In genomic region chr20:31569163-31570020, GRCh38 we compare ENCODE assay signal across 8 cellular contexts. TPM values are rescaled to one million over a fixed set of nuclear protein-coding genes. Genes with fewer than 3 reads are reported as not detected.
A peak's percentile ranks its signal among the peaks of the same experiment; 100 is the strongest.
DNase-seq lines count a peak whose midpoint lies in the region; ATAC-seq, FAIRE-seq and TF ChIP-seq lines count a peak whose summit lies in the region.

No MANE protein-coding gene starts in this region.

- WGBS in A549 (ENCODE audit: missing lambda C conversion rate): 15% methylated on average over 10 of the region's 10 CpGs
- 31% methylated on average over 10 of the region's 10 CpGs for WGBS in esophagus, 2 donors

- TF ChIP-seq CTCF in A549 (IDR thresholded peaks at IDR 0.05) (peak; percentile 78), neural progenitor cell (IDR thresholded peaks at IDR 0.05) (peak; percentile 85), thoracic aorta (IDR thresholded peaks at IDR 0.05) (peak; percentile 85)

- H3K9ac ChIP-seq in neural progenitor cell: no peak overlapping the region

- H3K9me3 ChIP-seq in A549 (no peaks in the 10 kb centered on the region), esophagus (ENCODE audit: control insufficient read depth in 2 of 2, insufficient read depth in 1 of 2, low read depth in 1 of 2, low read length in 1 of 2) (no peaks in the 10 kb centered on the region), neural progenitor cell (ENCODE audit: low read depth) (no peaks in the 10 kb centered on the region), thoracic aorta (no peaks in the 10 kb centered on the region)

- H3K4me3 ChIP-seq in A549: no peak overlapping the region
- no peak overlapping the region for H3K4me3 ChIP-seq in esophagus (ENCODE audit: low read depth in 1 of 2, low read length in 2 of 2)
- no peak overlapping the region for H3K4me3 ChIP-seq in neural progenitor cell
- no peak overlapping the region for H3K4me3 ChIP-seq in thoracic aorta

- no peak for TF ChIP-seq POLR2A in A549 (IDR thresholded peaks at IDR 0.05; ENCODE audit: low read length)

- no peaks in the 10 kb centered on the region for H3K79me2 ChIP-seq in neural progenitor cell (ENCODE audit: low read depth)

- peaks cover 3% of the 10 kb centered on the region for H3K27me3 Mint-ChIP-seq in neural progenitor cell (ENCODE audit: insufficient read depth, low read depth)

- CTCF ChIA-PET in A549 (lab: Yijun Ruan, JAX): interaction anchor here (0.8 to 28.4 kb wide), 20 partner anchors 9 to 163 kb away, joined by 3 to 903 read pairs (median 4); partner anchors contain the start of genes BCL2L1, HM13 and ID1

- FAIRE-seq in A549 (lab: Jason Lieb, UNC): no peak
- FAIRE-seq in GM18507 (lab: Jason Lieb, UNC): peak; percentile 41

- ATAC-seq in A549 (peak; percentile 32 to 61; a peak in 4 of 6 replicates), thoracic aorta (ENCODE audit: insufficient number of reproducible peaks, low FRiP score, low read depth) (no peak)

- H3K27ac ChIP-seq in A549 (peak overlapping the region; percentile 93 to 99), esophagus (ENCODE audit: low read depth in 2 of 2, low read length in 1 of 2) (peak overlapping the region; percentile 69 to 83), neural progenitor cell (no peak overlapping the region), thoracic aorta (peak overlapping the region; percentile 89 to 96)

- no peaks in the 10 kb centered on the region for H3K27me3 ChIP-seq in esophagus (ENCODE audit: control insufficient read depth in 1 of 2, insufficient read depth in 2 of 2, low read length in 2 of 2)
- no peaks in the 10 kb centered on the region for H3K27me3 ChIP-seq in neural progenitor cell
- no peaks in the 10 kb centered on the region for H3K27me3 ChIP-seq in thoracic aorta (replicated peaks; ENCODE audit: insufficient read depth)

- DNase-seq in A549 (ENCODE audit: low read depth in 1 of 2, low spot score in 1 of 2) (peak in 1 of 2 experiments; percentile 64), GM18507 (ENCODE audit: extremely low spot score, insufficient read length, low read depth) (no peak), NCI-H774 (lab: John Stamatoyannopoulos, UW) (peak; percentile 9), activated T-cell treated with anti-CD3 and anti-CD28 coated beads for 48 hours (ENCODE audit: low read depth) (peak; percentile 49), neural progenitor cell (ENCODE audit: low spot score) (peak; percentile 65), thoracic aorta (ENCODE audit: low spot score) (no peak), HCEC 1CT (no peak)

- H3K4me1 ChIP-seq in A549 (peaks cover 78% of the 10 kb centered on the region), esophagus (ENCODE audit: control insufficient read depth in 2 of 2, insufficient read depth in 2 of 2, low read length in 1 of 2) (peaks cover 2 to 24% of the 10 kb centered on the region in 2 donors), neural progenitor cell (peaks cover 6% of the 10 kb centered on the region), thoracic aorta (ENCODE audit: control insufficient read depth in 1 of 2, low read depth in 2 of 2) (peaks cover 13 to 46% of the 10 kb centered on the region in 2 donors)

- H3K4me3 Mint-ChIP-seq in neural progenitor cell: peak overlapping the region; percentile 38

- H3K9me3 Mint-ChIP-seq in neural progenitor cell: no peaks in the 10 kb centered on the region

- POLR2A ChIA-PET in A549 (lab: Yijun Ruan, JAX): interaction anchor here (1.5 to 7.0 kb wide), 5 partner anchors 8 to 42 kb away, joined by 5 to 113 read pairs (median 8); partner anchors contain the start of gene ID1

- H3K4me1 Mint-ChIP-seq in neural progenitor cell: peaks cover 44% of the 10 kb centered on the region

- no peaks in the 10 kb centered on the region for H4K20me1 ChIP-seq in neural progenitor cell (ENCODE audit: low read depth)

- H2AFZ ChIP-seq in neural progenitor cell (replicated peaks): no peak overlapping the region

- H3K36me3 Mint-ChIP-seq in neural progenitor cell: peaks cover 7% of the 10 kb centered on the region

- TF ChIP-seq RAD21 in A549 (conservative IDR thresholded peaks at IDR 0.05 in 1 of 2, IDR thresholded peaks at IDR 0.05 in 1 of 2): peak; percentile 65 to 70

- peak overlapping the region; percentile 60 for H3K27ac Mint-ChIP-seq in neural progenitor cell

- TF ChIP-seq EP300 in A549 (IDR thresholded peaks at IDR 0.05): no peak

- peaks cover 0 to 11% of the 10 kb centered on the region in 2 donors for H3K36me3 ChIP-seq in esophagus (ENCODE audit: control insufficient read depth in 2 of 2, insufficient read depth in 2 of 2, low read length in 1 of 2)
- H3K36me3 ChIP-seq in neural progenitor cell: no peaks in the 10 kb centered on the region
- peaks cover 3% of the 10 kb centered on the region for H3K36me3 ChIP-seq in thoracic aorta

- H3K4me2 ChIP-seq in A549 (peak overlapping the region; percentile 9), neural progenitor cell (no peak overlapping the region)

- H3F3A ChIP-seq in neural progenitor cell (ENCODE audit: low read depth): peaks cover 29% of the 10 kb centered on the region

TF ChIP-seq in A549, 52 proteins besides CTCF, POLR2A, EP300 and RAD21:
- TF ChIP-seq HOXB5 (CRISPR knock-in tag; IDR thresholded peaks at IDR 0.05) (0 out of 2 replicates have a peak, but pooled peaks have one; percentile 19), SMC3 (IDR thresholded peaks at IDR 0.05) (peak; percentile 72), ZC3H11A (IDR thresholded peaks at IDR 0.05) (no peak), ESRRA (IDR thresholded peaks at IDR 0.05; ENCODE audit: borderline replicate concordance, low read length) (peak; percentile 55; the same call in 1 of the 2 replicates), EHF (CRISPR knock-in tag; IDR thresholded peaks at IDR 0.05) (peak; percentile 68; the same call in 1 of the 2 replicates), JUN (IDR thresholded peaks at IDR 0.05) (peak in 1 of 2 experiments; percentile 30; a peak in 1 of 5 replicates), ZFP36 (IDR thresholded peaks at IDR 0.05; ENCODE audit: borderline replicate concordance, partially characterized antibody) (no peak), HOXA7 (CRISPR knock-in tag; IDR thresholded peaks at IDR 0.05) (peak; percentile 9; the same call in 1 of the 2 replicates), ELK1 (IDR thresholded peaks at IDR 0.05; ENCODE audit: low read depth, low read length) (no peak), ZSCAN20 (CRISPR knock-in tag; IDR thresholded peaks at IDR 0.05) (0 out of 2 replicates have a peak, but pooled peaks have one; percentile 25), HOXB13 (CRISPR knock-in tag; IDR thresholded peaks at IDR 0.05; ENCODE audit: low read depth) (0 out of 2 replicates have a peak, but pooled peaks have one; percentile 66), USF2 (IDR thresholded peaks at IDR 0.05) (no peak), MAX (IDR thresholded peaks at IDR 0.05) (peak; percentile 36; the same call in 1 of the 2 replicates)

RNA-seq across cellular contexts. Expression of gene ID1, which starts 35.7 kb away (rescaled TPM):
- polyA plus RNA-seq in A549 (2011; rRNA removed): 237 and 250 TPM in 2 replicates
- polyA plus RNA-seq in A549 (2012; cell fraction: cytosol; rRNA removed): 951 and 1,146 TPM in 2 replicates
- 1,622 and 2,122 TPM in 2 replicates for polyA plus RNA-seq in A549 (2012; cell fraction: nucleus; rRNA removed)
- polyA plus RNA-seq in A549 (2017; fragmentation: RNase III; extraction: RNeasy Plus Mini Kit Qiagen cat#74134 plus additional on column Dnase treatment): 257 to 432 TPM (median 387 TPM) in 3 replicates
- polyA minus RNA-seq in A549 (2011; rRNA and poly(A)+ RNA removed): 188 and 250 TPM in 2 replicates
- polyA plus RNA-seq in esophagus: 100 to 1,000 TPM; 158 to 489 TPM
- 80.8 and 133 TPM in 2 replicates for total RNA-seq in neural progenitor cell (ENCODE audit: low replicate concordance)
- total RNA-seq in thoracic aorta: 100 to 1,000 TPM; 310 to 944 TPM

RNA-seq across cellular contexts. Expression of gene HM13, which starts 55.1 kb away (rescaled TPM):
- polyA plus RNA-seq in A549 (2011; rRNA removed): 164 and 229 TPM in 2 replicates
- 140 and 200 TPM in 2 replicates for polyA plus RNA-seq in A549 (2012; cell fraction: cytosol; rRNA removed)
- 247 and 368 TPM in 2 replicates for polyA plus RNA-seq in A549 (2012; cell fraction: nucleus; rRNA removed)
- 167 to 178 TPM (median 178 TPM) in 3 replicates for polyA plus RNA-seq in A549 (2017; fragmentation: RNase III; extraction: RNeasy Plus Mini Kit Qiagen cat#74134 plus additional on column Dnase treatment)
- 177 and 217 TPM in 2 replicates for polyA minus RNA-seq in A549 (2011; rRNA and poly(A)+ RNA removed)
- 100 to 1,000 TPM; 167 to 272 TPM for polyA plus RNA-seq in esophagus
- 46.2 and 81.5 TPM in 2 replicates for total RNA-seq in neural progenitor cell (ENCODE audit: low replicate concordance)
- total RNA-seq in thoracic aorta: 10 to 100 TPM; 71.6 to 76.7 TPM

Comparison
In these comparisons a context has a peak if more than half of its experiments do, and no peak if none do; other contexts are left out.
1. DNase-seq: peak in NCI-H774 (single experiment), activated T-cell treated with anti-CD3 and anti-CD28 coated beads for 48 hours (single experiment) and neural progenitor cell (single experiment); none in GM18507 (single experiment), thoracic aorta (single experiment) and HCEC 1CT (single experiment).
2. Peak in every context shown above with its lines, with median percentiles within 50 percentile points of each other: CTCF ChIP-seq.